In the genomic region with DNA sequence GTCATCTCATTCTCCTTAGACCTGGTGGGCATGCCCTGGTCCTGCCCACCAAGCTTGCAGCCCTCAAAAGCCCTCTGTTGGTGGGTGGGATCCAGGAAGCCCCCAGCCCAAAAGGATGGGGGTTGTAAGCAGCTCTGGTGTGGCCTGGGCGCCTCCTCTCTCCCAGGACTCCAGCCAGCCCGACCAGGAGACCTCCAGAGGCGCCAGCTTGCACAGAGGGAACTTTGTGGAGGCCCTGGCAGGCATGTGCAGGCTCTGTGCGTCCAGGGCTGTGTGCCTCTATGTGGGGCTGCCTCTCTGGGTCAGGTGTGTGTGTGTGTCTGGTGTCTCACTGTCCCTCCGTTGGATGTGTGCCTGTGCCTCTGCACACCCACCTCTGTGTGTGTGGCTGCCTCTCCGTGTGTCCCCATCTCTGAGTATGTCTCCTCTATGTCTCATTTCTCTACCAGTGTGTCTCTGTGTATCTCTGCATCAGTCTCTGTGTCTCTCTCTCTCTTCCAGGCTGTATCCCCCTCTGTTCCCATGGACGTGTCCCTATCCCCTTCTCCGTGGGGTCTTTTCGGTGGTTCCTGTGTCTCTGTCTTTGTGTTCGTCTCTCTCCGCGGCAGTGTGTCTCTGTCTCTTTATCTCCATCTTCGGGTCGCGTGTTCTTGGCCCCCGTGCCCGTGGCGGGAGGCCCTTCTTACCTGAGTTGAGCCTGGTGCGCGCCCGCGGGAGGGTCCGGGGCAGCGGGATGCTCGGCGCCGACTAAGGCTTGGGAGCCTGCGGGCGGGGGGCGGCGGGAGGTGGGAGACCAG, we compare ENCODE assay signal across 8 cellular contexts. TPM values are rescaled to one million over a fixed set of nuclear protein-coding genes. Genes with fewer than 3 reads are reported as not detected.
DNase-seq lines count a peak whose midpoint lies in the region; ATAC-seq and TF ChIP-seq lines count a peak whose summit lies in the region.

No MANE protein-coding gene starts in this region.

- peaks cover 16% of the 10 kb centered on the region for H3K27me3 ChIP-seq in OCI-LY1 (ENCODE audit: insufficient read depth, low read length)
- H3K27me3 ChIP-seq in osteoblast (ENCODE audit: insufficient read depth, low read length) = peaks cover 45% of the 10 kb centered on the region

- no peaks in the 10 kb centered on the region for H3K9me2 ChIP-seq in OCI-LY1 (ENCODE audit: low read depth, low read length)

- H4K20me1 ChIP-seq in OCI-LY1 (ENCODE audit: insufficient read depth, low read length) (no peaks in the 10 kb centered on the region), osteoblast (ENCODE audit: insufficient read depth, low read length) (no peaks in the 10 kb centered on the region)

- H3F3A ChIP-seq in OCI-LY1 (ENCODE audit: insufficient read depth, low read length) = no peaks in the 10 kb centered on the region

- H3K9ac ChIP-seq in OCI-LY1 (ENCODE audit: low read length) = peak overlapping the region; percentile 45; the same call in 1 of the 2 replicates

- DNase-seq in endothelial cell (ENCODE audit: low spot score) (no peak), osteoblast (ENCODE audit: insufficient read length, low spot score, missing footprints) (peak; percentile 62), HT-29 (ENCODE audit: low spot score) (no peak)
- no peak for DNase-seq in activated CD4-positive, alpha-beta T cell treated with anti-CD3 and anti-CD28 coated beads, Interleukin-2, amount 50 U/mL, for 1 hour

- peak overlapping the region; percentile 64 for H3K4me2 ChIP-seq in OCI-LY1 (ENCODE audit: low read length)
- peak overlapping the region; percentile 28 for H3K4me2 ChIP-seq in osteoblast (ENCODE audit: insufficient read depth, low read length)

- peak overlapping the region; percentile 85 for H3K27ac Mint-ChIP-seq in endothelial cell (ENCODE audit: unreplicated experiment)

- ATAC-seq in GM19025 (IDR thresholded peaks at IDR 0.05; ENCODE audit: low read depth, unreplicated experiment) (peak; percentile 20), GM19324 (IDR thresholded peaks at IDR 0.05; ENCODE audit: low FRiP score, unreplicated experiment) (no peak), GM21367 (IDR thresholded peaks at IDR 0.05; ENCODE audit: unreplicated experiment) (no peak)

- H3K27me3 Mint-ChIP-seq in endothelial cell (ENCODE audit: unreplicated experiment) = peaks cover 7% of the 10 kb centered on the region

- H2AFZ ChIP-seq in OCI-LY1 (ENCODE audit: low read length) (no peak overlapping the region), osteoblast (ENCODE audit: low read length) (no peak overlapping the region)

- no peak overlapping the region for H3K27ac ChIP-seq in OCI-LY1 (ENCODE audit: low read depth, low read length, poor library complexity, severe bottlenecking)
- no peak overlapping the region for H3K27ac ChIP-seq in osteoblast (ENCODE audit: low read depth, low read length)

- TF ChIP-seq CTCF in OCI-LY1 (IDR thresholded peaks at IDR 0.05; ENCODE audit: low read length) (no peak), endothelial cell (IDR thresholded peaks at IDR 0.05; ENCODE audit: unreplicated experiment) (no peak), osteoblast (IDR thresholded peaks at IDR 0.05; ENCODE audit: extremely low read depth, low read depth, low read length) (no peak)

- peaks cover 9% of the 10 kb centered on the region for H3K4me1 Mint-ChIP-seq in endothelial cell (ENCODE audit: unreplicated experiment)

- peak overlapping the region; percentile 90 for H3K4me3 Mint-ChIP-seq in endothelial cell (ENCODE audit: unreplicated experiment)

- peaks cover 4% of the 10 kb centered on the region for H3K36me3 Mint-ChIP-seq in endothelial cell (ENCODE audit: low read depth, unreplicated experiment)

- H3K4me1 ChIP-seq in OCI-LY1 (ENCODE audit: insufficient read depth, low read length, severe bottlenecking) = peaks cover 9% of the 10 kb centered on the region
- H3K4me1 ChIP-seq in osteoblast (ENCODE audit: insufficient read depth, low read length) = no peaks in the 10 kb centered on the region

- H3K79me2 ChIP-seq in OCI-LY1 (ENCODE audit: insufficient read depth, low read length) (no peaks in the 10 kb centered on the region), osteoblast (ENCODE audit: insufficient read depth, low read length) (no peaks in the 10 kb centered on the region)

- H3K4me3 ChIP-seq in OCI-LY1 (ENCODE audit: low read depth, low read length, poor library complexity, severe bottlenecking) = peak overlapping the region; percentile 47
- H3K4me3 ChIP-seq in osteoblast (ENCODE audit: insufficient read depth, low read length) = peak overlapping the region; percentile 56

- H3K9me3 Mint-ChIP-seq in endothelial cell (ENCODE audit: unreplicated experiment) = no peaks in the 10 kb centered on the region

- H3K36me3 ChIP-seq in OCI-LY1 (ENCODE audit: insufficient read depth, low read length) = no peaks in the 10 kb centered on the region
- H3K36me3 ChIP-seq in osteoblast (ENCODE audit: insufficient read depth, low read length) = no peaks in the 10 kb centered on the region

- no peaks in the 10 kb centered on the region for H3K9me3 ChIP-seq in OCI-LY1 (ENCODE audit: low read length)
- H3K9me3 ChIP-seq in osteoblast (ENCODE audit: low read depth, low read length) = no peaks in the 10 kb centered on the region

RNA-seq across cellular contexts. Expression of gene ENHO, which starts 0.5 kb away (rescaled TPM):
- 4.1 TPM for total RNA-seq in endothelial cell (ENCODE audit: unreplicated experiment)
- under 0.01 and 0.29 TPM in 2 replicates for total RNA-seq in osteoblast
- 0.94 and 1.4 TPM in 2 replicates for total RNA-seq in HT-29 (2014; rRNA removed; shearing (Covaris generic))
